Comparison of ENCODE assay signal across 2 cellular contexts in the genomic region with DNA sequence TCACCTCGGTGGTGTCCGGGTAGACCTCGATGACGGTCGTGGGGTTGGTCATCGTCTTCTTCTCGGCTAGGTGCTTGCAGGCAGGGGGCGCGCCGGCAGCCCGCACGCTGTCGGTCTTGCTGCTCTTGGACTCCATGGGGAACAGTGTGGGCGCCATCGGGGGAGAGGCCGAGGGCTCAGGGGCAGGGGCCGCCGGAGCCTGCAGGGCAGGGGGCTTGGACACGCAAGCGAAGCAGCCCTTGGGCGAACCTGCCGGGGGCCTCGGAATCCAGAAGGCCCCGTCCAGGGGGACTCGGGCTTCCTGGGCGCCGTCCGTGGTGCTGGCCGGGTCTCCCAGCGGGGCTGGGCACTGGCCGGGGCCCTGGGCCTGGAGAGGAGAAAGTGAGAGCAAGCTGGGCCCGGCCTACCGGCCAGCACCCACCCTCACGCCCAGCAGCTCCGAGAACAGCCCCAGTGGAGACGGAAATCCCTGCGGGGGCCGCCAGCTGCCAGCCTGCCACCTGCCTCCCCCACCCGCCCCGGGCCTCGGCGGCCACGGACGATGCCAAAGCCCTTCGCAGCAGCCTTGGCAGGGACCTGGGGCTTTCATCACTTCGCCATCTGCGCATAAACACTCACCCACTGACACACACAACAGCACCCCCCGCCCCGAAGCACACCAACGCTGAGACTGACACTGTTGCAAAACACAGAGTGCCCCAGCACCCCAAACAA.
TF ChIP-seq lines count a peak whose summit lies in the region.

No MANE protein-coding gene starts in this region.

TF ChIP-seq in A549, 52 proteins besides CTCF, POLR2A, EP300 and RAD21 (continued from another document):
- peak; percentile 42; the same call in 1 of the 2 replicates for TF ChIP-seq REST (IDR thresholded peaks at IDR 0.05)

TF ChIP-seq in Ishikawa, 13 proteins besides CTCF, POLR2A, EP300 and RAD21:
- TF ChIP-seq REST (IDR thresholded peaks at IDR 0.05; ENCODE audit: low read depth), result peak; percentile 60
- no peak for TF ChIP-seq TCF12 (IDR thresholded peaks at IDR 0.05; ENCODE audit: low read depth)
